In the genomic region with DNA sequence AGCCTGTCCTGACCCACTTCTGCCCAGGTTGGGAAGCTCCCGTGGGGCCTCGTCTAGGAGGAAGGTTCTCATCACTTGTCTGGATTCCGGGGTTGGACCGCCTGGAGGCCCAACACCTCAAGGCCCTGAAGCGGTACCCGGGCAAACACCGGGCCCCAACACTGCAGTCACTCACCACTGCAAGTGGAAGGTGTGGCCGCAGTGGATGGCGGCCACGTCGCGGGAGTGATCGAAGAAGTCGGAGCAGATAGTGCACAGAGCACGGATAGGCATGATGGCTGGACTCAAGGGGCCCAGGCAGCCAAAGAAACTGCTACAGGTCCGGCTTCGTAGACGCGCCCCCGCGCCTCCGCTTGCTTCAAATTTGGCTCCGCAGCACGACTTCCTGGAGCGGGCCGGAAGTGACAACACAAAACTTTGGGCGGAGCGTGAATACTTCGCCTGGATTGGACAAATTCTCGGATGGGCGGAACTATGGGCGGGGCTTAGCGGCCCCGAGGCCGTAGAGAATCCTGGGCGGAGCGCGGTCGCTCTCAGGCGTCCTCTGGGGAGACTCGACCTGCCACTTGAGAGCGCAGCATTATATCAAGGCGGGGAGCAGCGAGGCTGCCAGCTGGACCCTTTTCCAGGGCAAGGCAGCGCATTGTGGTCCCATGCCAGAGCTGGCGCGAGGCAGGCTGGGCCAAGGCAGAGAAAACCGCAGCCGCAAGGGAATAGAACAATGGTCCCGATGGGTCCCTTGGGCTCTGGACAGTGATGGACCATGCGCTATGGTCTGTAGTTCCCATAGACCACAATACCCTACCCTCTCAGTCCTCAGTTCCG, we compare ENCODE assay signal across 9 cellular contexts.
DNase-seq lines count a peak whose midpoint lies in the region; ATAC-seq, FAIRE-seq and TF ChIP-seq lines count a peak whose summit lies in the region.
"Had no signal": no experiment of that assay in that cellular context is flagged by ENCODE, and none has a peak within 500 bp of the region (broad histone marks: within the 10 kb centered on the region; RNA-seq: fewer than 3 reads in every experiment).

A gene with protein sequence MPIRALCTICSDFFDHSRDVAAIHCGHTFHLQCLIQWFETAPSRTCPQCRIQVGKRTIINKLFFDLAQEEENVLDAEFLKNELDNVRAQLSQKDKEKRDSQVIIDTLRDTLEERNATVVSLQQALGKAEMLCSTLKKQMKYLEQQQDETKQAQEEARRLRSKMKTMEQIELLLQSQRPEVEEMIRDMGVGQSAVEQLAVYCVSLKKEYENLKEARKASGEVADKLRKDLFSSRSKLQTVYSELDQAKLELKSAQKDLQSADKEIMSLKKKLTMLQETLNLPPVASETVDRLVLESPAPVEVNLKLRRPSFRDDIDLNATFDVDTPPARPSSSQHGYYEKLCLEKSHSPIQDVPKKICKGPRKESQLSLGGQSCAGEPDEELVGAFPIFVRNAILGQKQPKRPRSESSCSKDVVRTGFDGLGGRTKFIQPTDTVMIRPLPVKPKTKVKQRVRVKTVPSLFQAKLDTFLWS (minus strand): TSS at position 384 of the 825 bp plus-strand sequence. CDS start 111 bp downstream, at position 273.

- DNase-seq in AG09319 (ENCODE audit: extremely low read depth, low read depth) (peak; percentile 67), NCI-H345 treated with DMSO at 0.1 percent for 48 hours (lab: John Stamatoyannopoulos, UW; ENCODE audit: unreplicated experiment) (peak; percentile 84)
- peak; percentile 83 to 95 (median 84) for DNase-seq in activated CD4-positive, CD25-positive, alpha-beta regulatory T cell (lab: John Stamatoyannopoulos, UW)
- DNase-seq in central memory CD4-positive, alpha-beta T cell: peak; percentile 92
- DNase-seq in stimulated activated CD4-positive, alpha-beta T cell treated with anti-CD3 and anti-CD28 coated beads, Interleukin-12 subunit alpha, Interleukin-12 subunit beta, amount 100 ng/mL, for 24 hours (ENCODE audit: low read depth in 2 of 2): peak; percentile 88 to 94

- TF ChIP-seq CTCF in AG09319 (IDR thresholded peaks at IDR 0.05; ENCODE audit: low read depth, low read length): no peak

- ATAC-seq in GM19023 (IDR thresholded peaks at IDR 0.05; ENCODE audit: unreplicated experiment) (peak; percentile 97), HG03196 (IDR thresholded peaks at IDR 0.05; ENCODE audit: unreplicated experiment) (peak; percentile 93)

- FAIRE-seq in islet of Langerhans (lab: Jason Lieb, UNC): peak; percentile 98
- FAIRE-seq: colon had no signal

Comparison
In these comparisons a context has a peak if more than half of its experiments do, and no peak if none do; other contexts are left out.
1. Peak in every context shown above with its lines: DNase-seq and ATAC-seq.